Comparison of ENCODE assay signal across 1 cellular context in genomic region chr22:46732041-46732379, GRCh38.
TF ChIP-seq lines count a peak whose summit lies in the region.

No MANE protein-coding gene starts in this region.

TF ChIP-seq in liver, 16 proteins besides CTCF, POLR2A, EP300 and RAD21 (continued from another document):
- no peak for TF ChIP-seq MAX (IDR thresholded peaks at IDR 0.05)
